Comparison of ENCODE assay signal across 1 cellular context in genomic region chr16:58773870-58774269, GRCh38.
A peak's percentile ranks its signal among the peaks of the same experiment; 100 is the strongest.
TF ChIP-seq lines count a peak whose summit lies in the region.

No MANE protein-coding gene starts in this region.

TF ChIP-seq in HepG2, 621 proteins besides CTCF, POLR2A, EP300 and RAD21 (continued from another document):
- TF ChIP-seq, protein P1, sequence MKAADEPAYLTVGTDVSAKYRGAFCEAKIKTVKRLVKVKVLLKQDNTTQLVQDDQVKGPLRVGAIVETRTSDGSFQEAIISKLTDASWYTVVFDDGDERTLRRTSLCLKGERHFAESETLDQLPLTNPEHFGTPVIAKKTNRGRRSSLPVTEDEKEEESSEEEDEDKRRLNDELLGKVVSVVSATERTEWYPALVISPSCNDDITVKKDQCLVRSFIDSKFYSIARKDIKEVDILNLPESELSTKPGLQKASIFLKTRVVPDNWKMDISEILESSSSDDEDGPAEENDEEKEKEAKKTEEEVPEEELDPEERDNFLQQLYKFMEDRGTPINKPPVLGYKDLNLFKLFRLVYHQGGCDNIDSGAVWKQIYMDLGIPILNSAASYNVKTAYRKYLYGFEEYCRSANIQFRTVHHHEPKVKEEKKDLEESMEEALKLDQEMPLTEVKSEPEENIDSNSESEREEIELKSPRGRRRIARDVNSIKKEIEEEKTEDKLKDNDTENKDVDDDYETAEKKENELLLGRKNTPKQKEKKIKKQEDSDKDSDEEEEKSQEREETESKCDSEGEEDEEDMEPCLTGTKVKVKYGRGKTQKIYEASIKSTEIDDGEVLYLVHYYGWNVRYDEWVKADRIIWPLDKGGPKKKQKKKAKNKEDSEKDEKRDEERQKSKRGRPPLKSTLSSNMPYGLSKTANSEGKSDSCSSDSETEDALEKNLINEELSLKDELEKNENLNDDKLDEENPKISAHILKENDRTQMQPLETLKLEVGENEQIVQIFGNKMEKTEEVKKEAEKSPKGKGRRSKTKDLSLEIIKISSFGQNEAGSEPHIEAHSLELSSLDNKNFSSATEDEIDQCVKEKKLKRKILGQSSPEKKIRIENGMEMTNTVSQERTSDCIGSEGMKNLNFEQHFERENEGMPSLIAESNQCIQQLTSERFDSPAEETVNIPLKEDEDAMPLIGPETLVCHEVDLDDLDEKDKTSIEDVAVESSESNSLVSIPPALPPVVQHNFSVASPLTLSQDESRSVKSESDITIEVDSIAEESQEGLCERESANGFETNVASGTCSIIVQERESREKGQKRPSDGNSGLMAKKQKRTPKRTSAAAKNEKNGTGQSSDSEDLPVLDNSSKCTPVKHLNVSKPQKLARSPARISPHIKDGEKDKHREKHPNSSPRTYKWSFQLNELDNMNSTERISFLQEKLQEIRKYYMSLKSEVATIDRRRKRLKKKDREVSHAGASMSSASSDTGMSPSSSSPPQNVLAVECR (CRISPR knock-in tag; IDR thresholded peaks at IDR 0.05; ENCODE audit: borderline replicate concordance) = no peak
- TF ChIP-seq, protein P2, sequence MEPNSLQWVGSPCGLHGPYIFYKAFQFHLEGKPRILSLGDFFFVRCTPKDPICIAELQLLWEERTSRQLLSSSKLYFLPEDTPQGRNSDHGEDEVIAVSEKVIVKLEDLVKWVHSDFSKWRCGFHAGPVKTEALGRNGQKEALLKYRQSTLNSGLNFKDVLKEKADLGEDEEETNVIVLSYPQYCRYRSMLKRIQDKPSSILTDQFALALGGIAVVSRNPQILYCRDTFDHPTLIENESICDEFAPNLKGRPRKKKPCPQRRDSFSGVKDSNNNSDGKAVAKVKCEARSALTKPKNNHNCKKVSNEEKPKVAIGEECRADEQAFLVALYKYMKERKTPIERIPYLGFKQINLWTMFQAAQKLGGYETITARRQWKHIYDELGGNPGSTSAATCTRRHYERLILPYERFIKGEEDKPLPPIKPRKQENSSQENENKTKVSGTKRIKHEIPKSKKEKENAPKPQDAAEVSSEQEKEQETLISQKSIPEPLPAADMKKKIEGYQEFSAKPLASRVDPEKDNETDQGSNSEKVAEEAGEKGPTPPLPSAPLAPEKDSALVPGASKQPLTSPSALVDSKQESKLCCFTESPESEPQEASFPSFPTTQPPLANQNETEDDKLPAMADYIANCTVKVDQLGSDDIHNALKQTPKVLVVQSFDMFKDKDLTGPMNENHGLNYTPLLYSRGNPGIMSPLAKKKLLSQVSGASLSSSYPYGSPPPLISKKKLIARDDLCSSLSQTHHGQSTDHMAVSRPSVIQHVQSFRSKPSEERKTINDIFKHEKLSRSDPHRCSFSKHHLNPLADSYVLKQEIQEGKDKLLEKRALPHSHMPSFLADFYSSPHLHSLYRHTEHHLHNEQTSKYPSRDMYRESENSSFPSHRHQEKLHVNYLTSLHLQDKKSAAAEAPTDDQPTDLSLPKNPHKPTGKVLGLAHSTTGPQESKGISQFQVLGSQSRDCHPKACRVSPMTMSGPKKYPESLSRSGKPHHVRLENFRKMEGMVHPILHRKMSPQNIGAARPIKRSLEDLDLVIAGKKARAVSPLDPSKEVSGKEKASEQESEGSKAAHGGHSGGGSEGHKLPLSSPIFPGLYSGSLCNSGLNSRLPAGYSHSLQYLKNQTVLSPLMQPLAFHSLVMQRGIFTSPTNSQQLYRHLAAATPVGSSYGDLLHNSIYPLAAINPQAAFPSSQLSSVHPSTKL (CRISPR knock-in tag; IDR thresholded peaks at IDR 0.05) = peak; percentile 93
- TF ChIP-seq RFXAP (CRISPR knock-in tag; IDR thresholded peaks at IDR 0.05; ENCODE audit: borderline replicate concordance) (no peak), ELF3 (CRISPR knock-in tag; IDR thresholded peaks at IDR 0.05) (0 out of 2 replicates have a peak, but pooled peaks have one; percentile 35), KAT7 (CRISPR knock-in tag; IDR thresholded peaks at IDR 0.05; ENCODE audit: borderline replicate concordance) (no peak), ZNF878 (CRISPR knock-in tag; IDR thresholded peaks at IDR 0.05) (peak; percentile 34; the same call in 1 of the 2 replicates), FOXA3 (CRISPR knock-in tag; IDR thresholded peaks at IDR 0.05) (peak; percentile 91), FOXJ3 (CRISPR knock-in tag; IDR thresholded peaks at IDR 0.05; ENCODE audit: borderline replicate concordance) (peak; percentile 89; the same call in 1 of the 2 replicates), HHEX (CRISPR knock-in tag; IDR thresholded peaks at IDR 0.05) (peak; percentile 51; the same call in 1 of the 2 replicates), MAFG (CRISPR knock-in tag; IDR thresholded peaks at IDR 0.05) (no peak), NR2F6 (IDR thresholded peaks at IDR 0.05) (peak; percentile 80), NR2F6 (CRISPR knock-in tag; IDR thresholded peaks at IDR 0.05) (peak; percentile 74), ARNT (IDR thresholded peaks at IDR 0.05) (no peak), NCOA2 (CRISPR knock-in tag; IDR thresholded peaks at IDR 0.05) (peak; percentile 73), MIXL1 (CRISPR knock-in tag; IDR thresholded peaks at IDR 0.05) (0 out of 2 replicates have a peak, but pooled peaks have one; percentile 20), TCF7 (IDR thresholded peaks at IDR 0.05; ENCODE audit: low read depth) (0 out of 2 replicates have a peak, but pooled peaks have one; percentile 9), ZBTB10 (CRISPR knock-in tag; IDR thresholded peaks at IDR 0.05; ENCODE audit: borderline replicate concordance) (peak; percentile 94), CEBPB (IDR thresholded peaks at IDR 0.05; ENCODE audit: borderline replicate concordance, low read depth, low read length) (peak; percentile 84), SOX6 (IDR thresholded peaks at IDR 0.05) (no peak), SOX6 (CRISPR knock-in tag; IDR thresholded peaks at IDR 0.05) (peak; percentile 76; the same call in 1 of the 2 replicates), NFIB (CRISPR knock-in tag; IDR thresholded peaks at IDR 0.05; ENCODE audit: borderline replicate concordance) (no peak), FOXA1 (IDR thresholded peaks at IDR 0.05) (peak; percentile 84), FOXA1 (CRISPR knock-in tag; IDR thresholded peaks at IDR 0.05) (peak; percentile 89), CHCHD3 (CRISPR knock-in tag; IDR thresholded peaks at IDR 0.05) (no peak), NR2F2 (IDR thresholded peaks at IDR 0.05; ENCODE audit: borderline replicate concordance, low read depth) (peak; percentile 18; the same call in 1 of the 2 replicates), CREM (IDR thresholded peaks at IDR 0.05) (peak; percentile 44; the same call in 1 of the 2 replicates), CREM (CRISPR knock-in tag; IDR thresholded peaks at IDR 0.05) (no peak), THAP11 (CRISPR knock-in tag; IDR thresholded peaks at IDR 0.05) (peak; percentile 56), KLF16 (CRISPR knock-in tag; IDR thresholded peaks at IDR 0.05) (0 out of 4 replicates have a peak, but pooled peaks of 1 of the 2 experiments have one; percentile 21), PHF5A (CRISPR knock-in tag; IDR thresholded peaks at IDR 0.05; ENCODE audit: low read depth, unreplicated experiment) (no peak), NR2C2 (CRISPR knock-in tag; IDR thresholded peaks at IDR 0.05; ENCODE audit: borderline replicate concordance) (peak; percentile 34; the same call in 1 of the 2 replicates), HOXA3 (CRISPR knock-in tag; IDR thresholded peaks at IDR 0.05) (no peak), NFIC (IDR thresholded peaks at IDR 0.05; ENCODE audit: low read length) (peak; percentile 47; the same call in 1 of the 2 replicates), PPARG (CRISPR knock-in tag; conservative IDR thresholded peaks at IDR 0.05) (peak; percentile 70), CEBPG (CRISPR knock-in tag; IDR thresholded peaks at IDR 0.05) (peak; percentile 61; the same call in 1 of the 2 replicates), SOX5 (CRISPR knock-in tag; IDR thresholded peaks at IDR 0.05; ENCODE audit: borderline replicate concordance) (peak; percentile 65; the same call in 1 of the 2 replicates), TBL1XR1 (IDR thresholded peaks at IDR 0.05; ENCODE audit: borderline replicate concordance, low read length, partially characterized antibody) (peak; percentile 80), PLRG1 (conservative IDR thresholded peaks at IDR 0.05) (no peak), GLMP (CRISPR knock-in tag; IDR thresholded peaks at IDR 0.05; ENCODE audit: borderline replicate concordance) (no peak)
- TF ChIP-seq, protein P3, sequence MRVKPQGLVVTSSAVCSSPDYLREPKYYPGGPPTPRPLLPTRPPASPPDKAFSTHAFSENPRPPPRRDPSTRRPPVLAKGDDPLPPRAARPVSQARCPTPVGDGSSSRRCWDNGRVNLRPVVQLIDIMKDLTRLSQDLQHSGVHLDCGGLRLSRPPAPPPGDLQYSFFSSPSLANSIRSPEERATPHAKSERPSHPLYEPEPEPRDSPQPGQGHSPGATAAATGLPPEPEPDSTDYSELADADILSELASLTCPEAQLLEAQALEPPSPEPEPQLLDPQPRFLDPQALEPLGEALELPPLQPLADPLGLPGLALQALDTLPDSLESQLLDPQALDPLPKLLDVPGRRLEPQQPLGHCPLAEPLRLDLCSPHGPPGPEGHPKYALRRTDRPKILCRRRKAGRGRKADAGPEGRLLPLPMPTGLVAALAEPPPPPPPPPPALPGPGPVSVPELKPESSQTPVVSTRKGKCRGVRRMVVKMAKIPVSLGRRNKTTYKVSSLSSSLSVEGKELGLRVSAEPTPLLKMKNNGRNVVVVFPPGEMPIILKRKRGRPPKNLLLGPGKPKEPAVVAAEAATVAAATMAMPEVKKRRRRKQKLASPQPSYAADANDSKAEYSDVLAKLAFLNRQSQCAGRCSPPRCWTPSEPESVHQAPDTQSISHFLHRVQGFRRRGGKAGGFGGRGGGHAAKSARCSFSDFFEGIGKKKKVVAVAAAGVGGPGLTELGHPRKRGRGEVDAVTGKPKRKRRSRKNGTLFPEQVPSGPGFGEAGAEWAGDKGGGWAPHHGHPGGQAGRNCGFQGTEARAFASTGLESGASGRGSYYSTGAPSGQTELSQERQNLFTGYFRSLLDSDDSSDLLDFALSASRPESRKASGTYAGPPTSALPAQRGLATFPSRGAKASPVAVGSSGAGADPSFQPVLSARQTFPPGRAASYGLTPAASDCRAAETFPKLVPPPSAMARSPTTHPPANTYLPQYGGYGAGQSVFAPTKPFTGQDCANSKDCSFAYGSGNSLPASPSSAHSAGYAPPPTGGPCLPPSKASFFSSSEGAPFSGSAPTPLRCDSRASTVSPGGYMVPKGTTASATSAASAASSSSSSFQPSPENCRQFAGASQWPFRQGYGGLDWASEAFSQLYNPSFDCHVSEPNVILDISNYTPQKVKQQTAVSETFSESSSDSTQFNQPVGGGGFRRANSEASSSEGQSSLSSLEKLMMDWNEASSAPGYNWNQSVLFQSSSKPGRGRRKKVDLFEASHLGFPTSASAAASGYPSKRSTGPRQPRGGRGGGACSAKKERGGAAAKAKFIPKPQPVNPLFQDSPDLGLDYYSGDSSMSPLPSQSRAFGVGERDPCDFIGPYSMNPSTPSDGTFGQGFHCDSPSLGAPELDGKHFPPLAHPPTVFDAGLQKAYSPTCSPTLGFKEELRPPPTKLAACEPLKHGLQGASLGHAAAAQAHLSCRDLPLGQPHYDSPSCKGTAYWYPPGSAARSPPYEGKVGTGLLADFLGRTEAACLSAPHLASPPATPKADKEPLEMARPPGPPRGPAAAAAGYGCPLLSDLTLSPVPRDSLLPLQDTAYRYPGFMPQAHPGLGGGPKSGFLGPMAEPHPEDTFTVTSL (CRISPR knock-in tag; IDR thresholded peaks at IDR 0.05; ENCODE audit: borderline replicate concordance) = peak; percentile 81; the same call in 1 of the 2 replicates
- TF ChIP-seq, protein P4, sequence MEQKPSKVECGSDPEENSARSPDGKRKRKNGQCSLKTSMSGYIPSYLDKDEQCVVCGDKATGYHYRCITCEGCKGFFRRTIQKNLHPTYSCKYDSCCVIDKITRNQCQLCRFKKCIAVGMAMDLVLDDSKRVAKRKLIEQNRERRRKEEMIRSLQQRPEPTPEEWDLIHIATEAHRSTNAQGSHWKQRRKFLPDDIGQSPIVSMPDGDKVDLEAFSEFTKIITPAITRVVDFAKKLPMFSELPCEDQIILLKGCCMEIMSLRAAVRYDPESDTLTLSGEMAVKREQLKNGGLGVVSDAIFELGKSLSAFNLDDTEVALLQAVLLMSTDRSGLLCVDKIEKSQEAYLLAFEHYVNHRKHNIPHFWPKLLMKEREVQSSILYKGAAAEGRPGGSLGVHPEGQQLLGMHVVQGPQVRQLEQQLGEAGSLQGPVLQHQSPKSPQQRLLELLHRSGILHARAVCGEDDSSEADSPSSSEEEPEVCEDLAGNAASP (CRISPR knock-in tag; IDR thresholded peaks at IDR 0.05; ENCODE audit: borderline replicate concordance) = peak; percentile 11; the same call in 1 of the 2 replicates
